Comparison of ENCODE assay signal across 28 cellular contexts in the genomic region with DNA sequence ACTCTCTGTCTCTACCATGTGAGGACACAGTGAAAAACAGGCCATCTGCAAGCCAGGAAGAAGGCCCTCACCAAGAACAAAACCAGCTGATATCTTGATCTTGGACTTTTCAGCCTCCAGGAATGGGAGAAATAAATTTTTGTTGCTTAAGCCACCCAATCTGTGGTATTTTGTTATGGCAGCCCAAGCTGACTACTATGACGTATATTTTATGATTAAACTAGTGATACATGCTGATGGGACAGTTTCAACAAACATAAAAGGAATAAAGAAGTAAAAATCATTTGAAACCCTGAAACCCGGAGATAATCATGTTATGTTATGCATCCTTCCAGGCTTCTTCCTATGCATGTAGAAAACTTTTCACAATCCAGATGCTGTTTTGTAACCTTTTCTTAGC.
"Had no signal": no experiment of that assay in that cellular context is flagged by ENCODE, and none has a peak within 500 bp of the region (broad histone marks: within the 10 kb centered on the region; RNA-seq: fewer than 3 reads in every experiment).

No MANE protein-coding gene starts in this region.

- H3K27ac ChIP-seq: brain microvascular endothelial cell, foreskin keratinocyte, left lung, ovary, psoas muscle, right atrium auricular region, tibial artery, WERI-Rb-1 had no signal

- H3K27ac Mint-ChIP-seq: activated CD8-positive, alpha-beta T cell treated with anti-CD3 and anti-CD28 coated beads, Interleukin-2, amount 10 ng/mL, durations not matched to agents 7 days and 5 days; activated naive CD8-positive, alpha-beta T cell treated with anti-CD3 and anti-CD28 coated beads, Interleukin-2, amount 50 U/mL, for 24 hours; activated T-helper 1 cell treated with anti-CD3 and anti-CD28 coated beads, Interleukin-12 subunit alpha, Interleukin-12 subunit beta, Interleukin-2, Interleukin-4 antibody, amounts not matched to agents 30 ng/mL and 10 ng/mL and 1 ng/mL, durations not matched to agents 14 hours and 24 hours and 36 hours; mesothelial cell of epicardium; natural killer cell; stimulated activated naive CD8-positive, alpha-beta T cell treated with anti-CD3 and anti-CD28 coated beads, Interleukin-15, Interleukin-2, amounts not matched to agents 100 ng/mL and 50 ng/mL, for 24 hours; T-cell; T-helper 2 cell treated with Interferon-gamma antibody and Interleukin-4, amounts not matched to agents 5 μg/mL and 100 μg/mL, for 36 hours had no signal

- H3K36me3 ChIP-seq: brain microvascular endothelial cell, left lung, ovary, right atrium auricular region, tibial artery, WERI-Rb-1 had no signal

- H3K4me1 Mint-ChIP-seq: activated naive CD8-positive, alpha-beta T cell treated with anti-CD3 and anti-CD28 coated beads, Interleukin-2, amount 50 U/mL, for 24 hours; mesothelial cell of epicardium; natural killer cell; T-cell had no signal

- H3K9me3 ChIP-seq: left lung, ovary, psoas muscle, right atrium auricular region, tibial artery had no signal

- DNase-seq: activated CD4-positive, alpha-beta T cell treated with anti-CD3 and anti-CD28 coated beads for 1 hour; activated CD4-positive, alpha-beta T cell treated with anti-CD3 and anti-CD28 coated beads, Interleukin-2, amount 50 U/mL, for 1 hour; activated CD8-positive, alpha-beta T cell treated with anti-CD3 and anti-CD28 coated beads, Interleukin-2, amount 10 ng/mL, durations not matched to agents 7 days and 5 days; activated gamma-delta T cell; activated naive CD4-positive, alpha-beta T cell treated with anti-CD3 and anti-CD28 coated beads, Interleukin-2, amount 50 U/mL, for 16 hours; activated naive CD8-positive, alpha-beta T cell treated with anti-CD3 and anti-CD28 coated beads, Interleukin-2, amount 50 U/mL, for 24 hours; aorta; brain microvascular endothelial cell; central memory CD4-positive, alpha-beta T cell; dermis blood vessel endothelial cell; effector memory CD4-positive, alpha-beta T cell; foreskin keratinocyte; kidney glomerular epithelial cell; left lung; natural killer cell; ovary; psoas muscle; stimulated activated CD4-positive, alpha-beta T cell treated with anti-CD3 and anti-CD28 coated beads, Interleukin-12 subunit alpha, Interleukin-12 subunit beta, amount 100 ng/mL, for 4 hours; stimulated activated CD4-positive, alpha-beta T cell treated with anti-CD3 and anti-CD28 coated beads, Interleukin-4, amount 100 ng/mL, for 4 hours; T-cell; tibial artery; WERI-Rb-1 had no signal

- H3K4me3 ChIP-seq: left lung, lung, ovary, psoas muscle, right atrium auricular region, tibial artery had no signal

- H3K4me3 Mint-ChIP-seq: activated CD8-positive, alpha-beta T cell treated with anti-CD3 and anti-CD28 coated beads, Interleukin-2, amount 10 ng/mL, durations not matched to agents 7 days and 5 days; activated naive CD8-positive, alpha-beta T cell treated with anti-CD3 and anti-CD28 coated beads, Interleukin-2, amount 50 U/mL, for 24 hours; activated T-helper 1 cell treated with anti-CD3 and anti-CD28 coated beads, Interleukin-12 subunit alpha, Interleukin-12 subunit beta, Interleukin-2, Interleukin-4 antibody, amounts not matched to agents 30 ng/mL and 10 ng/mL and 1 ng/mL, durations not matched to agents 14 hours and 24 hours and 36 hours; mesothelial cell of epicardium; natural killer cell; stimulated activated naive CD8-positive, alpha-beta T cell treated with anti-CD3 and anti-CD28 coated beads, Interleukin-15, Interleukin-2, amounts not matched to agents 100 ng/mL and 50 ng/mL, for 24 hours; T-cell; T-helper 2 cell treated with Interferon-gamma antibody and Interleukin-4, amounts not matched to agents 5 μg/mL and 100 μg/mL, for 36 hours had no signal

- H3K4me1 ChIP-seq: foreskin keratinocyte, left lung, psoas muscle, right atrium auricular region, tibial artery had no signal

- H3K27me3 Mint-ChIP-seq: activated naive CD8-positive, alpha-beta T cell treated with anti-CD3 and anti-CD28 coated beads, Interleukin-2, amount 50 U/mL, for 24 hours; stimulated activated naive CD8-positive, alpha-beta T cell treated with anti-CD3 and anti-CD28 coated beads, Interleukin-15, Interleukin-2, amounts not matched to agents 100 ng/mL and 50 ng/mL, for 24 hours; T-cell had no signal

- H3K9me3 Mint-ChIP-seq: natural killer cell; T-helper 2 cell treated with Interferon-gamma antibody and Interleukin-4, amounts not matched to agents 5 μg/mL and 100 μg/mL, for 36 hours had no signal

- H3K36me3 Mint-ChIP-seq: mesothelial cell of epicardium, natural killer cell, T-cell had no signal

- ATAC-seq: activated CD8-positive, alpha-beta T cell treated with anti-CD3 and anti-CD28 coated beads, Interleukin-2, amount 10 ng/mL, durations not matched to agents 7 days and 5 days; activated naive CD8-positive, alpha-beta T cell treated with anti-CD3 and anti-CD28 coated beads, Interleukin-2, amount 50 U/mL, for 24 hours; foreskin keratinocyte; left lung; natural killer cell; psoas muscle; T-cell had no signal

- H3K27me3 ChIP-seq: brain microvascular endothelial cell, foreskin keratinocyte, left lung, ovary, right atrium auricular region, tibial artery had no signal
